ENCODE assay signal across 18 cellular contexts in the genomic region with DNA sequence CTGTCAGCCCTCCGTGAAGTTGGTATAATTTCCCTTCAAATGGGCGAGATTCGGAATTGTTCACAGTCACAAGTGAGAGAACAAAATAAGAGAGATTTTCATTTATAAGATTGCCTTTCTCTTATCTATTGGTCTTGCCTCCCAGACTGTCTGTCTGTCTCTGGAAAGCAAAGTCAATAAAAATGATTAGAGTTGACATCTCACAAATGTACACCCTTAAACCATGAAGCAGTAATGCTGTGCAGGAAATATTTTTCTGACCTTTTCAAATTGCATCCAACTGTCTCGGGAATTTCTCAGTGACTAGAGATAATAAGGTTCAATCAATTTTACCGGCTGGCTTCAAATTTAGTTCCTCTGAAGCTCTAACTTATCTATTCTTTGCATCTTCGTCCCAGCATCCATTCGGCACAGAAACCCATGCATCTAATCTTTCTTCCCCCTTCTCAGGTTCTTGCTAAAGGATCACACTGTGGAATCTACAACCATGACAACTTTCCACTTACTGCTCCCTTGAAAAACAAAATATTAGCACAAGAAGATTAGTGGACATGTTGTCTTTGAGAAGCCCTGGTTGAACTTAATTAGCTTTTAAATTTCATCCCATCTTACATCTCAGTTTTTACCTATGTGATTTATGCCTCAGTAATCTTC.
A peak's percentile ranks its signal among the peaks of the same experiment; 100 is the strongest.
DNase-seq lines count a peak whose midpoint lies in the region; ATAC-seq and TF ChIP-seq lines count a peak whose summit lies in the region.
"Had no signal": no experiment of that assay in that cellular context is flagged by ENCODE, and none has a peak within 500 bp of the region (broad histone marks: within the 10 kb centered on the region; RNA-seq: fewer than 3 reads in every experiment).

No MANE protein-coding gene starts in this region.

- intact Hi-C loops in thyroid gland (cut with DNase I) = no loop called here

- H3K27me3 ChIP-seq in SK-N-SH (ENCODE audit: insufficient read depth) (no peaks in the 10 kb centered on the region), thyroid gland (no peaks in the 10 kb centered on the region)
- H3K27me3 ChIP-seq: brain microvascular endothelial cell had no signal

- CTCF ChIA-PET in SK-N-SH (lab: Yijun Ruan, JAX) = no interaction called here

- no peaks in the 10 kb centered on the region for H3K9me3 ChIP-seq in SK-N-SH
- H3K9me3 ChIP-seq in thyroid gland = no peaks in the 10 kb centered on the region

- H3K36me3 ChIP-seq in SK-N-SH (replicated peaks in 1 of 2; ENCODE audit: control insufficient read depth in 1 of 2, insufficient read depth in 2 of 2, low read length in 1 of 2) (no peaks in the 10 kb centered on the region), thyroid gland (peaks cover 0 to 4% of the 10 kb centered on the region in 2 donors)
- H3K36me3 ChIP-seq: brain microvascular endothelial cell, WERI-Rb-1 had no signal

- peak overlapping the region; percentile 23; the same call in 1 of the 2 replicates for H3K9ac ChIP-seq in SK-N-SH

- no peaks in the 10 kb centered on the region for H3K79me2 ChIP-seq in SK-N-SH (ENCODE audit: insufficient read depth)

- peak; percentile 7 for DNase-seq in NCI-H2227 treated with DMSO at 0.1 percent for 48 hours (lab: John Stamatoyannopoulos, UW)
- DNase-seq in NCI-H2227 (lab: John Stamatoyannopoulos, UW; ENCODE audit: unreplicated experiment) = no peak
- no peak for DNase-seq in SK-N-SH
- peak; percentile 79 for DNase-seq in left kidney (ENCODE audit: low read depth, low spot score)
- no peak for DNase-seq in thyroid gland
- no peak for DNase-seq in mucosa of gallbladder (ENCODE audit: low spot score)
- DNase-seq in stimulated activated naive CD8-positive, alpha-beta T cell treated with anti-CD3 and anti-CD28 coated beads, Interleukin-15, amount 100 ng/mL, for 72 hours = no peak
- DNase-seq in NCI-H1436 treated with DMSO at 0.1 percent for 48 hours (lab: John Stamatoyannopoulos, UW) = no peak
- DNase-seq: activated CD8-positive, alpha-beta memory T cell treated with anti-CD3 and anti-CD28 coated beads, Interleukin-2, amount 50 U/mL, for 4 hours; brain microvascular endothelial cell; NCI-H2171; small intestine; stimulated activated CD4-positive, alpha-beta T cell treated with anti-CD3 and anti-CD28 coated beads, Interleukin-2, amount 100 ng/mL, for 48 hours; stimulated activated naive CD8-positive, alpha-beta T cell treated with anti-CD3 and anti-CD28 coated beads, Interleukin-15, Interleukin-2, amounts not matched to agents 100 U/mL and 50 U/mL, for 24 hours; WERI-Rb-1 had no signal

- peak overlapping the region; percentile 85 to 93; a peak in 3 of 4 replicates for H3K27ac ChIP-seq in SK-N-SH (ENCODE audit: low read depth in 2 of 2, low read length in 1 of 2)
- peak overlapping the region; percentile 91 to 92 (median 91) for H3K27ac ChIP-seq in thyroid gland
- H3K27ac ChIP-seq: brain microvascular endothelial cell, coronary artery, WERI-Rb-1 had no signal

- H3K4me1 ChIP-seq in SK-N-SH (ENCODE audit: control insufficient read depth in 1 of 2, insufficient read depth in 2 of 2, low read depth in 1 of 2, low read length in 1 of 2) (peaks cover 9 to 11% of the 10 kb centered on the region in 2 experiments; a peak in 3 of 4 replicates), thyroid gland (peaks cover 79 to 82% of the 10 kb centered on the region in 2 donors)

- H2AFZ ChIP-seq in SK-N-SH (ENCODE audit: low read depth) = peak overlapping the region; percentile 72; the same call in 1 of the 2 replicates

- TF ChIP-seq POLR2A in thyroid gland (IDR thresholded peaks at IDR 0.05) = no peak

- WGBS in SK-N-SH (ENCODE audit: low lambda C conversion rate) = 19% methylated on average over 7 of the region's 7 CpGs
- WGBS in thyroid gland, 2 donors = 39 to 41% methylated on average over 7 of the region's 7 CpGs

- H3K4me1 Mint-ChIP-seq in stimulated activated naive CD8-positive, alpha-beta T cell treated with anti-CD3 and anti-CD28 coated beads, Interleukin-15, amount 100 ng/mL, for 72 hours = no peaks in the 10 kb centered on the region
- H3K4me1 Mint-ChIP-seq: memory B cell had no signal

- no peaks in the 10 kb centered on the region for H3K27me3 Mint-ChIP-seq in stimulated activated naive CD8-positive, alpha-beta T cell treated with anti-CD3 and anti-CD28 coated beads, Interleukin-15, amount 100 ng/mL, for 72 hours
- H3K27me3 Mint-ChIP-seq: memory B cell; natural killer cell treated with Interleukin-12 subunit alpha and Interleukin-12 subunit beta and Interleukin-15 and Interleukin-18, amount 100 ng/mL, for 72 hours had no signal

- peak overlapping the region in 1 of 2 experiments; percentile 35; a peak in 2 of 4 replicates for H3K4me3 ChIP-seq in SK-N-SH (ENCODE audit: low read depth in 2 of 2, low read length in 1 of 2)
- no peak overlapping the region for H3K4me3 ChIP-seq in thyroid gland (replicated peaks in 1 of 3)
- H3K4me3 ChIP-seq: coronary artery had no signal

- H4K20me1 ChIP-seq in SK-N-SH (ENCODE audit: insufficient read depth) = no peaks in the 10 kb centered on the region

- no peak overlapping the region for H3K4me3 Mint-ChIP-seq in stimulated activated naive CD8-positive, alpha-beta T cell treated with anti-CD3 and anti-CD28 coated beads, Interleukin-15, amount 100 ng/mL, for 72 hours
- H3K4me3 Mint-ChIP-seq: memory B cell; natural killer cell treated with Interleukin-12 subunit alpha and Interleukin-12 subunit beta and Interleukin-15 and Interleukin-18, amount 100 ng/mL, for 72 hours had no signal

- no peaks in the 10 kb centered on the region for H3K9me2 ChIP-seq in SK-N-SH

- H3K27ac Mint-ChIP-seq in stimulated activated naive CD8-positive, alpha-beta T cell treated with anti-CD3 and anti-CD28 coated beads, Interleukin-15, amount 100 ng/mL, for 72 hours = peak overlapping the region in 1 of 2 donors; percentile 30
- H3K27ac Mint-ChIP-seq: memory B cell; natural killer cell treated with Interleukin-12 subunit alpha and Interleukin-12 subunit beta and Interleukin-15 and Interleukin-18, amount 100 ng/mL, for 72 hours had no signal

- TF ChIP-seq RAD21 in SK-N-SH (IDR thresholded peaks at IDR 0.05; ENCODE audit: low read length) = no peak

- peak overlapping the region; percentile 56 for H3K4me2 ChIP-seq in SK-N-SH

- peaks cover 6% of the 10 kb centered on the region for H3F3A ChIP-seq in SK-N-SH (replicated peaks; ENCODE audit: insufficient read depth)

- POLR2A ChIA-PET in SK-N-SH (lab: Yijun Ruan, JAX) = no interaction called here

- ATAC-seq in stimulated activated naive CD8-positive, alpha-beta T cell treated with anti-CD3 and anti-CD28 coated beads, Interleukin-15, amount 100 ng/mL, for 72 hours = no peak
- ATAC-seq: natural killer cell treated with Interleukin-12 subunit alpha and Interleukin-12 subunit beta and Interleukin-15 and Interleukin-18, amount 100 ng/mL, for 72 hours; stimulated activated naive CD8-positive, alpha-beta T cell treated with anti-CD3 and anti-CD28 coated beads, Interleukin-15, Interleukin-2, amounts not matched to agents 100 U/mL and 50 U/mL, for 24 hours had no signal

- TF ChIP-seq CTCF in SK-N-SH (IDR thresholded peaks at IDR 0.05) (no peak), thyroid gland (IDR thresholded peaks at IDR 0.05) (no peak)

- no peaks in the 10 kb centered on the region for H3K9me3 Mint-ChIP-seq in stimulated activated naive CD8-positive, alpha-beta T cell treated with anti-CD3 and anti-CD28 coated beads, Interleukin-15, amount 100 ng/mL, for 72 hours
- H3K9me3 Mint-ChIP-seq: memory B cell had no signal

- TF ChIP-seq EP300 in SK-N-SH (IDR thresholded peaks at IDR 0.05; ENCODE audit: borderline replicate concordance in 1 of 2, low read depth in 1 of 2, low read length in 1 of 2) = peak; percentile 12 to 46; a peak in 2 of 4 replicates

TF ChIP-seq in SK-N-SH, 30 proteins besides CTCF, POLR2A, EP300 and RAD21:
- no peak for TF ChIP-seq TAF1 (IDR thresholded peaks at IDR 0.05; ENCODE audit: borderline replicate concordance, low read depth, low read length)
- no peak for TF ChIP-seq GATA2 (CRISPR knock-in tag; IDR thresholded peaks at IDR 0.05)
- no peak for TF ChIP-seq ELF1 (IDR thresholded peaks at IDR 0.05)
- TF ChIP-seq EZH2phosphoT487 (IDR thresholded peaks at IDR 0.05; ENCODE audit: borderline replicate concordance, low read depth) = no peak
- TF ChIP-seq POLR2AphosphoS5 (IDR thresholded peaks at IDR 0.05; ENCODE audit: low read depth, low read length) = no peak
- no peak for TF ChIP-seq FOXM1 (IDR thresholded peaks at IDR 0.05; ENCODE audit: low read depth)
- TF ChIP-seq FOXJ3 (CRISPR knock-in tag; IDR thresholded peaks at IDR 0.05) = no peak
- TF ChIP-seq PBX3 (IDR thresholded peaks at IDR 0.05) = peak; percentile 71; the same call in 1 of the 2 replicates
- TF ChIP-seq TEAD4 (IDR thresholded peaks at IDR 0.05; ENCODE audit: borderline replicate concordance, insufficient read depth) = peak; percentile 29; the same call in 1 of the 2 replicates
- peak; percentile 55; the same call in 1 of the 2 replicates for TF ChIP-seq TCF12 (IDR thresholded peaks at IDR 0.05)

Comparison
In these comparisons a context has a peak if more than half of its experiments do, and no peak if none do; other contexts are left out.
1. DNase-seq: peak in NCI-H2227 treated with DMSO at 0.1 percent for 48 hours (single experiment) and left kidney (single experiment); none in NCI-H2227 (single experiment), SK-N-SH (single experiment), thyroid gland (0 of 2), mucosa of gallbladder (single experiment), stimulated activated naive CD8-positive, alpha-beta T cell treated with anti-CD3 and anti-CD28 coated beads, Interleukin-15, amount 100 ng/mL, for 72 hours (0 of 2) and NCI-H1436 treated with DMSO at 0.1 percent for 48 hours (single experiment).